ENCODE assay signal across 26 cellular contexts in genomic region chr14:61351457-61351856, GRCh38. TPM values are rescaled to one million over a fixed set of nuclear protein-coding genes. Genes with fewer than 3 reads are reported as not detected.
DNase-seq lines count a peak whose midpoint lies in the region; ATAC-seq and TF ChIP-seq lines count a peak whose summit lies in the region.
"Had no signal": no experiment of that assay in that cellular context is flagged by ENCODE, and none has a peak within 500 bp of the region (broad histone marks: within the 10 kb centered on the region; RNA-seq: fewer than 3 reads in every experiment).

No MANE protein-coding gene starts in this region.

- no peak overlapping the region for H4K8ac ChIP-seq in trophoblast cell (ENCODE audit: low read depth, low read length)

- H3K27ac ChIP-seq in DND-41 (ENCODE audit: low read length): 0 out of 2 replicates have a peak overlapping the region, but pooled peaks have one; percentile 27
- peak overlapping the region; percentile 42 for H3K27ac ChIP-seq in trophoblast cell (ENCODE audit: low read depth, low read length)
- H3K27ac ChIP-seq: breast epithelium, colonic mucosa, gastroesophageal sphincter, pancreas had no signal

- WGBS in trophoblast cell (ENCODE audit: extremely low coverage, insufficient coverage, insufficient read length): no CpG with 5 or more reads among the region's 6 CpGs

- H3K4me2 ChIP-seq in DND-41 (ENCODE audit: insufficient read depth, low read length) (no peak overlapping the region), trophoblast cell (ENCODE audit: low read length) (no peak overlapping the region)
- H3K4me2 ChIP-seq: smooth muscle cell had no signal

- H3K79me2 ChIP-seq in DND-41 (ENCODE audit: insufficient read depth, low read length) (peaks cover 100% of the 10 kb centered on the region), trophoblast cell (ENCODE audit: control insufficient read depth, insufficient read depth, low read length, poor library complexity) (peaks cover 8% of the 10 kb centered on the region)

- no peak for ATAC-seq in activated CD8-positive, alpha-beta memory T cell treated with anti-CD3 and anti-CD28 coated beads, Interleukin-2, amount 10 ng/mL, durations not matched to agents 7 days and 5 days
- ATAC-seq in DND-41 (ENCODE audit: insufficient read depth, low read depth) (no peak), GM18517 (IDR thresholded peaks at IDR 0.05; ENCODE audit: unreplicated experiment) (no peak)
- ATAC-seq: gastroesophageal sphincter, Panc1, pancreas had no signal

- peaks cover 92% of the 10 kb centered on the region for H3K4me1 Mint-ChIP-seq in activated CD8-positive, alpha-beta memory T cell treated with anti-CD3 and anti-CD28 coated beads, Interleukin-2, amount 10 ng/mL, durations not matched to agents 7 days and 5 days
- peaks cover 95% of the 10 kb centered on the region for H3K4me1 Mint-ChIP-seq in activated naive CD8-positive, alpha-beta T cell (ENCODE audit: low read depth)

- H3K9ac ChIP-seq in DND-41 (ENCODE audit: low read depth, low read length): no peak overlapping the region
- H3K9ac ChIP-seq in trophoblast cell (ENCODE audit: low read length): no peak overlapping the region

- H2BK120ac ChIP-seq in trophoblast cell (ENCODE audit: insufficient read depth, low read length, poor library complexity): no peak overlapping the region

- H3K18ac ChIP-seq in trophoblast cell (ENCODE audit: low read length): no peak overlapping the region

- H3K4me3 Mint-ChIP-seq in activated CD8-positive, alpha-beta memory T cell treated with anti-CD3 and anti-CD28 coated beads, Interleukin-2, amount 10 ng/mL, durations not matched to agents 7 days and 5 days: peak overlapping the region; percentile 52
- H3K4me3 Mint-ChIP-seq in activated naive CD8-positive, alpha-beta T cell: peak overlapping the region; percentile 73
- H3K4me3 Mint-ChIP-seq: nephron progenitor cell had no signal

- TF ChIP-seq CTCF in DND-41 (IDR thresholded peaks at IDR 0.05; ENCODE audit: borderline replicate concordance, extremely low read depth, low read length, poor library complexity, severe bottlenecking): no peak

- in situ Hi-C loops in ACHN (cut with HindIII; ENCODE audit: low pct_ligation_motif_present, low pct_unique_long_range_greater_than_20kb, low sequenced_read_pairs): no loop called here

- CTCF ChIA-PET in activated CD8-positive, alpha-beta memory T cell treated with anti-CD3 and anti-CD28 coated beads, Interleukin-2, amount 10 ng/mL, durations not matched to agents 7 days and 5 days (lab: Charles Lee): interaction anchor here (1.4 to 2.3 kb wide), 2 partner anchors 12 to 17 kb away, joined by 3 to 5 read pairs; no protein-coding TSS in a partner anchor

- peaks cover 44% of the 10 kb centered on the region for H3K36me3 Mint-ChIP-seq in activated CD8-positive, alpha-beta memory T cell treated with anti-CD3 and anti-CD28 coated beads, Interleukin-2, amount 10 ng/mL, durations not matched to agents 7 days and 5 days
- H3K36me3 Mint-ChIP-seq in activated naive CD8-positive, alpha-beta T cell: peaks cover 22% of the 10 kb centered on the region

- H2AFZ ChIP-seq in DND-41 (ENCODE audit: low read depth, low read length) (no peak overlapping the region), trophoblast cell (ENCODE audit: insufficient read depth, low read length, poor library complexity) (no peak overlapping the region)

- H2BK12ac ChIP-seq in trophoblast cell (ENCODE audit: low read length): no peak overlapping the region

- H3K4me3 ChIP-seq in DND-41 (ENCODE audit: low read depth in 1 of 2, low read length in 2 of 2) (no peak overlapping the region), trophoblast cell (ENCODE audit: low read depth, low read length) (no peak overlapping the region)
- H3K4me3 ChIP-seq: breast epithelium, colonic mucosa, gastroesophageal sphincter, pancreas, smooth muscle cell had no signal

- H4K12ac ChIP-seq in trophoblast cell (ENCODE audit: low read depth, low read length): no peak overlapping the region

- no peak overlapping the region for H4K91ac ChIP-seq in trophoblast cell (ENCODE audit: low read depth, low read length)

- no peak for DNase-seq in activated CD8-positive, alpha-beta memory T cell treated with anti-CD3 and anti-CD28 coated beads, Interleukin-2, amount 10 ng/mL, durations not matched to agents 7 days and 5 days
- DNase-seq in activated CD8-positive, alpha-beta memory T cell treated with anti-CD3 and anti-CD28 coated beads for 24 hours: no peak
- DNase-seq in DND-41 (no peak), trophoblast cell (no peak), ACHN (no peak)
- DNase-seq in activated CD4-positive, CD25-positive, alpha-beta regulatory T cell (lab: John Stamatoyannopoulos, UW): no peak
- DNase-seq: amygdala; colonic mucosa; EL; H7; islet precursor cell; KG1; midbrain; MV-4-11; NCI-H1694; NCI-H526 treated with DMSO at 0.1 percent for 48 hours; nephron progenitor cell; pancreas; SIG-M5; stimulated activated CD4-positive, alpha-beta T cell treated with anti-CD3 and anti-CD28 coated beads, Interleukin-2, amount 100 ng/mL, for 24 hours had no signal

- H3K27ac Mint-ChIP-seq in activated CD8-positive, alpha-beta memory T cell treated with anti-CD3 and anti-CD28 coated beads, Interleukin-2, amount 10 ng/mL, durations not matched to agents 7 days and 5 days: peak overlapping the region; percentile 90
- H3K27ac Mint-ChIP-seq in activated naive CD8-positive, alpha-beta T cell: peak overlapping the region; percentile 99
- H3K27ac Mint-ChIP-seq: nephron progenitor cell had no signal

- H3K27me3 Mint-ChIP-seq in activated CD8-positive, alpha-beta memory T cell treated with anti-CD3 and anti-CD28 coated beads, Interleukin-2, amount 10 ng/mL, durations not matched to agents 7 days and 5 days: no peaks in the 10 kb centered on the region
- no peaks in the 10 kb centered on the region for H3K27me3 Mint-ChIP-seq in activated naive CD8-positive, alpha-beta T cell

- peaks cover 39% of the 10 kb centered on the region for H3K4me1 ChIP-seq in DND-41 (ENCODE audit: insufficient read depth, low read length)
- peaks cover 8 to 19% of the 10 kb centered on the region in 2 experiments for H3K4me1 ChIP-seq in trophoblast cell (ENCODE audit: control insufficient read depth in 1 of 2, insufficient read depth in 2 of 2, low read length in 2 of 2)
- H3K4me1 ChIP-seq: breast epithelium, colonic mucosa, pancreas had no signal

- H3K36me3 ChIP-seq in DND-41 (ENCODE audit: insufficient read depth, low read length): peaks cover 6% of the 10 kb centered on the region
- no peaks in the 10 kb centered on the region for H3K36me3 ChIP-seq in trophoblast cell (ENCODE audit: control insufficient read depth in 1 of 2, insufficient read depth in 2 of 2, low read length in 2 of 2)
- H3K36me3 ChIP-seq: breast epithelium, colonic mucosa, gastroesophageal sphincter, pancreas had no signal

- H3K9me3 ChIP-seq in DND-41 (ENCODE audit: insufficient read depth, low read length, severe bottlenecking) (no peaks in the 10 kb centered on the region), trophoblast cell (ENCODE audit: insufficient read depth, low read depth, low read length) (no peaks in the 10 kb centered on the region)
- H3K9me3 ChIP-seq: breast epithelium, colonic mucosa, gastroesophageal sphincter, pancreas had no signal

- H3K23ac ChIP-seq in trophoblast cell (ENCODE audit: low read length): no peak overlapping the region

- peak overlapping the region; percentile 30 for H3K4ac ChIP-seq in trophoblast cell (ENCODE audit: low read depth, low read length)

- no peaks in the 10 kb centered on the region for H3K27me3 ChIP-seq in DND-41 (ENCODE audit: insufficient read depth, low read length, poor library complexity)
- H3K27me3 ChIP-seq in trophoblast cell (ENCODE audit: insufficient read depth, low read length): no peaks in the 10 kb centered on the region
- H3K27me3 ChIP-seq: breast epithelium, colonic mucosa, gastroesophageal sphincter, pancreas had no signal

- H4K20me1 ChIP-seq in DND-41 (ENCODE audit: insufficient read depth, low read length): peaks cover 60% of the 10 kb centered on the region

- no peaks in the 10 kb centered on the region for H3K9me3 Mint-ChIP-seq in activated CD8-positive, alpha-beta memory T cell treated with anti-CD3 and anti-CD28 coated beads, Interleukin-2, amount 10 ng/mL, durations not matched to agents 7 days and 5 days (ENCODE audit: low read depth)
- peaks cover 5% of the 10 kb centered on the region for H3K9me3 Mint-ChIP-seq in activated naive CD8-positive, alpha-beta T cell (ENCODE audit: low read depth)
- H3K9me3 Mint-ChIP-seq: nephron progenitor cell had no signal

- no peak overlapping the region for H3K14ac ChIP-seq in trophoblast cell (ENCODE audit: low read length)

- no peak overlapping the region for H2AK5ac ChIP-seq in trophoblast cell (ENCODE audit: low read length)

- peaks cover 9% of the 10 kb centered on the region for H3K79me1 ChIP-seq in trophoblast cell (ENCODE audit: low read length)

- H2BK5ac ChIP-seq in trophoblast cell (ENCODE audit: low read depth, low read length, poor library complexity): no peak overlapping the region

RNA-seq across cellular contexts. Expression of gene PRKCH, which starts 30.1 kb away (rescaled TPM):
- 100 to 1,000 TPM; 304 to 312 TPM for total RNA-seq in activated CD8-positive, alpha-beta memory T cell treated with anti-CD3 and anti-CD28 coated beads, Interleukin-2, amount 10 ng/mL, durations not matched to agents 7 days and 5 days
- 145 and 158 TPM in 2 replicates for polyA plus RNA-seq in trophoblast cell (2013)
